Comparison of ENCODE assay signal across 20 cellular contexts in the genomic region with DNA sequence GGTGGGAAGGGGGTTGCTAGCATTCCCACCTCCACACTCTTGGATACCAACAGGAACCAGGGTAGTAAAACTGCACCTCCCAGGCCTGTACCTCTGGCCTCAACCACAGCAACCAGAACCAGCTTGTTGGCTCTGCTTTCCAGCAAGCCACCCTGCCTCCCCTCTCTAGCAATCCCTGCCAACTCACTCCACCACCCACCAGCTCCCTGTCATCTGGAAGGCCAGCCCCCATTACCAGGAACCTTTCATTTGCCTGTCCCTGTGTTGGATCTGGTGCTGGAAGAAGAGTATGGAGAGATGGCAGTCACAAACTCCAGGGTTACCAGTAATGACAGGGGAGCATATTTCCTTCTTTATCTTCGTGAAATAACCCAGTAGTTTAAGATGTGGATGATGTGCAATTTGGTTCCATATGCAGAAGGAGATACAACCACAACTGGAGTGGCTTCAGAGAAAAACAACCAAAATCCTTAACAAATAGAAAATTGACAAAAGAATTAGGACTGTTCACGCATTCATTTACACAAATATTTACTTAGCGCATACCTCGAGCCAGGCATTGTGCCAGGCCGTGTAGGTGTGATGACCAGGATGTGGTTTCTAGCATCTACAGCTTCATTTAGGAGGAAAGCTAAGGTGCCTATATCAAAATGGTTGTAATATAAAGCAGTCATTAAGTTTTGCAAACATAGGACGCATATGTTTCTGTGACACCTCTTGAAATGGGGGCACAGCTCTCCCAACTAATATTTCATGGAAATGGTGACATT. TPM values are rescaled to one million over a fixed set of nuclear protein-coding genes. Genes with fewer than 3 reads are reported as not detected.
DNase-seq lines count a peak whose midpoint lies in the region; ATAC-seq and TF ChIP-seq lines count a peak whose summit lies in the region.
"Had no signal": no experiment of that assay in that cellular context is flagged by ENCODE, and none has a peak within 500 bp of the region (broad histone marks: within the 10 kb centered on the region; RNA-seq: fewer than 3 reads in every experiment).

No MANE protein-coding gene starts in this region.

- H3K9me2 ChIP-seq in GM23338 (ENCODE audit: insufficient read depth), result 0 out of 2 replicates have a peak, but pooled peaks cover 3% of the 10 kb centered on the region

- H3K36me3 ChIP-seq in GM23338 (ENCODE audit: insufficient read depth) (no peaks in the 10 kb centered on the region), mucosa of stomach (ENCODE audit: control insufficient read depth, insufficient read depth, low read length) (no peaks in the 10 kb centered on the region), testis (ENCODE audit: low read depth, missing control alignments) (no peaks in the 10 kb centered on the region)
- H3K36me3 ChIP-seq: esophagus muscularis mucosa, left lung, MG63 had no signal

- peaks cover 13% of the 10 kb centered on the region for H3K4me1 Mint-ChIP-seq in GM23338

- no peak for TF ChIP-seq POLR2A in testis (IDR thresholded peaks at IDR 0.05)

- H3K27me3 ChIP-seq in GM23338 (ENCODE audit: insufficient read depth) (peaks cover 39% of the 10 kb centered on the region), mucosa of stomach (ENCODE audit: control insufficient read depth, insufficient read depth, low read length) (no peaks in the 10 kb centered on the region), testis (no peaks in the 10 kb centered on the region)

- H2AFZ ChIP-seq in GM23338, result no peak overlapping the region

- POLR2A ChIA-PET in RWPE1 (lab: Yijun Ruan, JAX; ENCODE audit: low non-redundant PET), result no interaction called here

- no peaks in the 10 kb centered on the region for H3K9me3 Mint-ChIP-seq in GM23338
- H3K9me3 Mint-ChIP-seq: activated naive CD8-positive, alpha-beta T cell treated with anti-CD3 and anti-CD28 coated beads, Interleukin-2, amount 10 ng/mL, durations not matched to agents 7 days and 5 days; HFFc6; T-helper 1 cell treated with Interleukin-12 subunit alpha and Interleukin-12 subunit beta and Interleukin-4 antibody, amounts not matched to agents 30 μg/mL and 1 μg/mL, for 36 hours had no signal

- H3K79me2 ChIP-seq in GM23338 (replicated peaks; ENCODE audit: insufficient read depth), result no peaks in the 10 kb centered on the region; the same call in 1 of the 2 replicates

- H3K4me2 ChIP-seq in GM23338, result peak overlapping the region; percentile 43; the same call in 1 of the 2 replicates

- WGBS in testis, 2 donors, result 86 to 89% methylated on average over 6 of the region's 6 CpGs

- peaks cover 7% of the 10 kb centered on the region; the same call in 1 of the 2 replicates for H3F3A ChIP-seq in GM23338 (replicated peaks; ENCODE audit: low read depth)

- no peak overlapping the region for H3K27ac ChIP-seq in GM23338 (ENCODE audit: low read depth)
- H3K27ac ChIP-seq in RWPE1, result no peak overlapping the region
- H3K27ac ChIP-seq in testis, result no peak overlapping the region
- H3K27ac ChIP-seq: esophagus muscularis mucosa, left lung had no signal

- no peak overlapping the region for H3K27ac Mint-ChIP-seq in GM23338
- H3K27ac Mint-ChIP-seq: activated naive CD8-positive, alpha-beta T cell treated with anti-CD3 and anti-CD28 coated beads, Interleukin-2, amount 10 ng/mL, durations not matched to agents 7 days and 5 days; HFFc6; T-helper 1 cell treated with Interleukin-12 subunit alpha and Interleukin-12 subunit beta and Interleukin-4 antibody, amounts not matched to agents 30 μg/mL and 1 μg/mL, for 36 hours had no signal

- ATAC-seq in GM23338, result no peak
- ATAC-seq: activated CD4-positive, CD25-positive, alpha-beta regulatory T cell treated with anti-CD3 and anti-CD28 coated beads, Interleukin-2, amount 50 U/mL, for 24 hours; left lung; Panc1 had no signal

- no peak overlapping the region for H3K4me3 Mint-ChIP-seq in GM23338
- H3K4me3 Mint-ChIP-seq: activated naive CD8-positive, alpha-beta T cell treated with anti-CD3 and anti-CD28 coated beads, Interleukin-2, amount 10 ng/mL, durations not matched to agents 7 days and 5 days; HFFc6; T-helper 1 cell treated with Interleukin-12 subunit alpha and Interleukin-12 subunit beta and Interleukin-4 antibody, amounts not matched to agents 30 μg/mL and 1 μg/mL, for 36 hours had no signal

- H3K36me3 Mint-ChIP-seq in GM23338 (ENCODE audit: low read depth), result no peaks in the 10 kb centered on the region; the same call in 1 of the 3 replicates
- H3K36me3 Mint-ChIP-seq: activated naive CD8-positive, alpha-beta T cell treated with anti-CD3 and anti-CD28 coated beads, Interleukin-2, amount 10 ng/mL, durations not matched to agents 7 days and 5 days had no signal

- DNase-seq in NCI-H146 (lab: John Stamatoyannopoulos, UW) (peak; percentile 14), NCI-H146 treated with DMSO at 0.1 percent for 48 hours (lab: John Stamatoyannopoulos, UW; ENCODE audit: unreplicated experiment) (no peak), GM23338 (ENCODE audit: low spot score) (no peak), RWPE1 (ENCODE audit: low spot score) (peak; percentile 46), testis (no peak), NCI-H2171 (lab: John Stamatoyannopoulos, UW) (no peak)
- DNase-seq in activated CD8-positive, alpha-beta memory T cell treated with anti-CD3 and anti-CD28 coated beads, Interleukin-2, amount 50 U/mL, for 48 hours, result no peak
- DNase-seq: activated naive CD8-positive, alpha-beta T cell treated with anti-CD3 and anti-CD28 coated beads, Interleukin-2, amount 10 ng/mL, durations not matched to agents 7 days and 5 days; cortex of kidney; HFFc6; hippocampal formation; left lung; MG63; NCI-H2227 treated with DMSO at 0.1 percent for 48 hours; stimulated activated naive CD4-positive, alpha-beta T cell treated with Interleukin-2 at 50 U/mL for 16 hours had no signal

- CTCF ChIA-PET in RWPE1 (lab: Yijun Ruan, JAX), result interaction anchor here (0.6 to 0.7 kb wide), 3 partner anchors 16 to 413 kb away, joined by 3 to 4 read pairs (median 3); no protein-coding TSS in a partner anchor

- no peak for TF ChIP-seq CTCF in GM23338 (conservative IDR thresholded peaks at IDR 0.05; ENCODE audit: low read depth in 2 of 2)
- TF ChIP-seq CTCF in RWPE1 (conservative IDR thresholded peaks at IDR 0.05; ENCODE audit: low read depth), result no peak
- TF ChIP-seq CTCF in testis (IDR thresholded peaks at IDR 0.05), result no peak

- peaks cover 34% of the 10 kb centered on the region for H3K27me3 Mint-ChIP-seq in GM23338 (ENCODE audit: insufficient read depth, low read depth, poor library complexity)

- intact Hi-C loops in testis (cut with DNase I; ENCODE audit: low total_unique reads), result no loop called here

- peak overlapping the region; percentile 81 for H3K9ac ChIP-seq in mucosa of stomach (ENCODE audit: low read length)

- peaks cover 29% of the 10 kb centered on the region for H4K20me1 ChIP-seq in GM23338 (replicated peaks; ENCODE audit: insufficient read depth)

- H3K4me3 ChIP-seq in GM23338 (no peak overlapping the region), mucosa of stomach (ENCODE audit: low read length) (no peak overlapping the region), testis (no peak overlapping the region)
- H3K4me3 ChIP-seq: esophagus muscularis mucosa, left lung, MG63 had no signal

- H3K9me3 ChIP-seq in mucosa of stomach (ENCODE audit: control insufficient read depth, low read length) (no peaks in the 10 kb centered on the region), testis (no peaks in the 10 kb centered on the region)
- H3K9me3 ChIP-seq: esophagus muscularis mucosa, left lung, MG63 had no signal

- H3K4me1 ChIP-seq in GM23338 (ENCODE audit: insufficient read depth) (0 out of 2 replicates have a peak, but pooled peaks cover 5% of the 10 kb centered on the region), mucosa of stomach (ENCODE audit: control insufficient read depth, insufficient read depth, low read length) (peaks cover 55% of the 10 kb centered on the region), testis (no peaks in the 10 kb centered on the region)

TF ChIP-seq in GM23338, 12 proteins besides CTCF, POLR2A, EP300 and RAD21 (continues in another document):
- TF ChIP-seq NANOG (IDR thresholded peaks at IDR 0.05; ENCODE audit: borderline replicate concordance) (no peak), STAT1 (IDR thresholded peaks at IDR 0.05; ENCODE audit: unreplicated experiment) (no peak), JUNB (IDR thresholded peaks at IDR 0.05; ENCODE audit: unreplicated experiment) (no peak), EZH2 (IDR thresholded peaks at IDR 0.05; ENCODE audit: low read depth, unreplicated experiment) (no peak), ZNF114 (CRISPR knock-in tag; IDR thresholded peaks at IDR 0.05) (no peak), CREB1 (CRISPR knock-in tag; IDR thresholded peaks at IDR 0.05; ENCODE audit: low read depth) (no peak)
- TF ChIP-seq, protein P1, sequence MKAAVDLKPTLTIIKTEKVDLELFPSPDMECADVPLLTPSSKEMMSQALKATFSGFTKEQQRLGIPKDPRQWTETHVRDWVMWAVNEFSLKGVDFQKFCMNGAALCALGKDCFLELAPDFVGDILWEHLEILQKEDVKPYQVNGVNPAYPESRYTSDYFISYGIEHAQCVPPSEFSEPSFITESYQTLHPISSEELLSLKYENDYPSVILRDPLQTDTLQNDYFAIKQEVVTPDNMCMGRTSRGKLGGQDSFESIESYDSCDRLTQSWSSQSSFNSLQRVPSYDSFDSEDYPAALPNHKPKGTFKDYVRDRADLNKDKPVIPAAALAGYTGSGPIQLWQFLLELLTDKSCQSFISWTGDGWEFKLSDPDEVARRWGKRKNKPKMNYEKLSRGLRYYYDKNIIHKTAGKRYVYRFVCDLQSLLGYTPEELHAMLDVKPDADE (IDR thresholded peaks at IDR 0.05), result no peak

RNA-seq across cellular contexts. Expression of a gene that starts 3.4 kb away (rescaled TPM):
- total RNA-seq in GM23338 (2014; rRNA removed; shearing (Covaris generic)), result 15.8 and 31.3 TPM in 2 replicates
- polyA plus RNA-seq in GM23338 (2016; fragmentation: Nextera tagmentation; extraction: Ambion mirVana), result 2.8 and 3.1 TPM in 2 replicates
- 10 to 100 TPM; 16.7 to 24.3 TPM for total RNA-seq in testis
- 34.6 TPM for polyA plus RNA-seq in testis (ENCODE audit: insufficient read depth, low read depth, low replicate concordance)
- total RNA-seq: HFFc6 had no signal

Comparison
In these comparisons a context has a peak if more than half of its experiments do, and no peak if none do; other contexts are left out.
1. DNase-seq: peak in NCI-H146 (single experiment) and RWPE1 (single experiment); none in NCI-H146 treated with DMSO at 0.1 percent for 48 hours (single experiment), GM23338 (single experiment), activated CD8-positive, alpha-beta memory T cell treated with anti-CD3 and anti-CD28 coated beads, Interleukin-2, amount 50 U/mL, for 48 hours (single experiment), testis (single experiment) and NCI-H2171 (single experiment).